ENCODE assay signal across 17 cellular contexts in the genomic region with DNA sequence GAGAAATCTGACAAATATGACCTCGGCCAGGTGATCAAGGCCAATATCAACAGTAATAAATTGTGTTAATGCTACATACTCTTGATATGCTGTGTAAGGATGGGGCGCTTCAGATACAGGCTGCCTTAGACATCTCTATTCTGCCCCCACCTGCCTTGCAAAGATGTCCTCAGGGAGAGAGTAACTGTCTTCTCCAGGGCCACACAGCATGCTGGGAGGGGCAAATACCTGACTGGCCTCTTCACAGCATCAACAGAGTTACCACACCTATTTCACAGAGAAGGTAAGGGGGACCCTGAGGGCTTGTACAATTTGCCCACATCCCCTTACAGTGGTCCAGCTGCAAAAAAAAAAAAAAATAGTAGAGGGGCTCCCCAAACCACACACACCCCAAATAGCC. TPM values are rescaled to one million over a fixed set of nuclear protein-coding genes. Genes with fewer than 3 reads are reported as not detected.
"Had no signal": no experiment of that assay in that cellular context is flagged by ENCODE, and none has a peak within 500 bp of the region (broad histone marks: within the 10 kb centered on the region; RNA-seq: fewer than 3 reads in every experiment).

No MANE protein-coding gene starts in this region.

- H3K4me3 Mint-ChIP-seq: activated CD4-positive, alpha-beta memory T cell treated with anti-CD3 and anti-CD28 coated beads, Interleukin-2, amount 10 ng/mL, durations not matched to agents 7 days and 5 days; activated CD4-positive, alpha-beta T cell treated with anti-CD3 and anti-CD28 coated beads for 36 hours; activated T-cell treated with anti-CD3 and anti-CD28 coated beads, Interleukin-2, amount 50 U/mL, for 72 hours; effector memory CD8-positive, alpha-beta T cell; stimulated activated naive CD8-positive, alpha-beta T cell treated with anti-CD3 and anti-CD28 coated beads, Interleukin-15, Interleukin-2, amounts not matched to agents 100 ng/mL and 50 ng/mL, for 24 hours had no signal

- H3K27ac ChIP-seq: ascending aorta, epithelial cell of prostate, gastroesophageal sphincter, neutrophil, right lobe of liver, thoracic aorta had no signal

- H3K27ac Mint-ChIP-seq: activated CD4-positive, alpha-beta memory T cell treated with anti-CD3 and anti-CD28 coated beads, Interleukin-2, amount 10 ng/mL, durations not matched to agents 7 days and 5 days; activated CD4-positive, alpha-beta T cell treated with anti-CD3 and anti-CD28 coated beads for 36 hours; activated T-cell treated with anti-CD3 and anti-CD28 coated beads, Interleukin-2, amount 50 U/mL, for 72 hours; effector memory CD8-positive, alpha-beta T cell; progenitor cell of endocrine pancreas; stimulated activated naive CD8-positive, alpha-beta T cell treated with anti-CD3 and anti-CD28 coated beads, Interleukin-15, Interleukin-2, amounts not matched to agents 100 ng/mL and 50 ng/mL, for 24 hours had no signal

- H3K9me3 Mint-ChIP-seq: activated CD4-positive, alpha-beta memory T cell treated with anti-CD3 and anti-CD28 coated beads, Interleukin-2, amount 10 ng/mL, durations not matched to agents 7 days and 5 days; activated T-cell treated with anti-CD3 and anti-CD28 coated beads, Interleukin-2, amount 50 U/mL, for 72 hours; effector memory CD8-positive, alpha-beta T cell; stimulated activated naive CD8-positive, alpha-beta T cell treated with anti-CD3 and anti-CD28 coated beads, Interleukin-15, Interleukin-2, amounts not matched to agents 100 ng/mL and 50 ng/mL, for 24 hours had no signal

- DNase-seq: activated CD4-positive, alpha-beta memory T cell treated with anti-CD3 and anti-CD28 coated beads, Interleukin-2, amount 10 ng/mL, durations not matched to agents 7 days and 5 days; activated CD4-positive, alpha-beta T cell treated with anti-CD3 and anti-CD28 coated beads for 36 hours; activated T-cell treated with anti-CD3 and anti-CD28 coated beads, Interleukin-2, amount 50 U/mL, for 72 hours; central memory CD4-positive, alpha-beta T cell; effector memory CD8-positive, alpha-beta T cell; kidney; stimulated activated CD4-positive, alpha-beta T cell treated with anti-CD3 and anti-CD28 coated beads, Interleukin-4, amount 100 ng/mL, for 1 hour had no signal

- H3K27me3 Mint-ChIP-seq: progenitor cell of endocrine pancreas had no signal

RNA-seq across cellular contexts. Expression of gene KIAA1755, which starts 17.2 kb away (rescaled TPM):
- total RNA-seq: activated CD4-positive, alpha-beta memory T cell treated with anti-CD3 and anti-CD28 coated beads, Interleukin-2, amount 10 ng/mL, durations not matched to agents 7 days and 5 days; activated CD4-positive, alpha-beta T cell treated with anti-CD3 and anti-CD28 coated beads for 36 hours; activated T-cell treated with anti-CD3 and anti-CD28 coated beads, Interleukin-2, amount 50 U/mL, for 72 hours had no signal

RNA-seq across cellular contexts. Expression of gene BPI, which starts 26.3 kb away (rescaled TPM):
- total RNA-seq: activated CD4-positive, alpha-beta memory T cell treated with anti-CD3 and anti-CD28 coated beads, Interleukin-2, amount 10 ng/mL, durations not matched to agents 7 days and 5 days; activated CD4-positive, alpha-beta T cell treated with anti-CD3 and anti-CD28 coated beads for 36 hours; activated T-cell treated with anti-CD3 and anti-CD28 coated beads, Interleukin-2, amount 50 U/mL, for 72 hours; ascending aorta; mesenteric fat pad; progenitor cell of endocrine pancreas; ureter had no signal
